In genomic region chr10:30542001-30542861, GRCh38 we compare ENCODE assay signal across 1 cellular context.
A peak's percentile ranks its signal among the peaks of the same experiment; 100 is the strongest.
TF ChIP-seq lines count a peak whose summit lies in the region.

No MANE protein-coding gene starts in this region.

TF ChIP-seq in HepG2, 621 proteins besides CTCF, POLR2A, EP300 and RAD21 (continued from another document and continues in another):
- TF ChIP-seq ZNF670 (CRISPR knock-in tag; IDR thresholded peaks at IDR 0.05; ENCODE audit: borderline replicate concordance) (peak; percentile 19; the same call in 1 of the 2 replicates), HIC2 (CRISPR knock-in tag; IDR thresholded peaks at IDR 0.05; ENCODE audit: low read depth) (peak; percentile 83; the same call in 1 of the 2 replicates), ZNF878 (CRISPR knock-in tag; IDR thresholded peaks at IDR 0.05) (peak; percentile 69; the same call in 1 of the 2 replicates), ZNF891 (CRISPR knock-in tag; IDR thresholded peaks at IDR 0.05) (no peak), TBX3 (IDR thresholded peaks at IDR 0.05; ENCODE audit: borderline replicate concordance) (peak; percentile 95), HMGXB3 (CRISPR knock-in tag; IDR thresholded peaks at IDR 0.05; ENCODE audit: borderline replicate concordance) (peak; percentile 65; the same call in 1 of the 2 replicates), MXD1 (CRISPR knock-in tag; IDR thresholded peaks at IDR 0.05) (no peak), ZNF770 (CRISPR knock-in tag; IDR thresholded peaks at IDR 0.05) (peak; percentile 19; the same call in 1 of the 2 replicates), PBX3 (CRISPR knock-in tag; IDR thresholded peaks at IDR 0.05; ENCODE audit: borderline replicate concordance) (no peak), ZNF468 (CRISPR knock-in tag; IDR thresholded peaks at IDR 0.05) (no peak), ZSCAN22 (CRISPR knock-in tag; IDR thresholded peaks at IDR 0.05) (no peak), ARNT2 (CRISPR knock-in tag; IDR thresholded peaks at IDR 0.05; ENCODE audit: low read depth) (no peak), MTF1 (CRISPR knock-in tag; IDR thresholded peaks at IDR 0.05) (no peak), LRRFIP1 (CRISPR knock-in tag; conservative IDR thresholded peaks at IDR 0.05) (no peak), JUN (CRISPR knock-in tag; IDR thresholded peaks at IDR 0.05) (peak; percentile 42), ISL2 (CRISPR knock-in tag; IDR thresholded peaks at IDR 0.05) (peak; percentile 96), ETS1 (CRISPR knock-in tag; IDR thresholded peaks at IDR 0.05) (no peak), ZBTB20 (CRISPR knock-in tag; IDR thresholded peaks at IDR 0.05; ENCODE audit: borderline replicate concordance, low read depth) (0 out of 2 replicates have a peak, but pooled peaks have one; percentile 61), ZSCAN30 (CRISPR knock-in tag; IDR thresholded peaks at IDR 0.05) (no peak), FOXP4 (CRISPR knock-in tag; IDR thresholded peaks at IDR 0.05) (peak; percentile 99), TRAFD1 (CRISPR knock-in tag; IDR thresholded peaks at IDR 0.05; ENCODE audit: borderline replicate concordance) (peak; percentile 90; the same call in 1 of the 2 replicates), IRX3 (CRISPR knock-in tag; IDR thresholded peaks at IDR 0.05; ENCODE audit: borderline replicate concordance, low read depth) (0 out of 2 replicates have a peak, but pooled peaks have one; percentile 56), ZXDC (CRISPR knock-in tag; IDR thresholded peaks at IDR 0.05) (no peak), ZNF232 (CRISPR knock-in tag; IDR thresholded peaks at IDR 0.05; ENCODE audit: borderline replicate concordance) (peak; percentile 99), ATF3 (CRISPR knock-in tag; IDR thresholded peaks at IDR 0.05) (peak; percentile 43), ZNF33A (CRISPR knock-in tag; IDR thresholded peaks at IDR 0.05; ENCODE audit: borderline replicate concordance) (no peak), ZBTB26 (CRISPR knock-in tag; IDR thresholded peaks at IDR 0.05; ENCODE audit: borderline replicate concordance) (peak; percentile 82), FIP1L1 (IDR thresholded peaks at IDR 0.05; ENCODE audit: borderline replicate concordance, insufficient read depth, low read depth, low read length) (no peak)
